ENCODE assay signal across 13 cellular contexts in the genomic region with DNA sequence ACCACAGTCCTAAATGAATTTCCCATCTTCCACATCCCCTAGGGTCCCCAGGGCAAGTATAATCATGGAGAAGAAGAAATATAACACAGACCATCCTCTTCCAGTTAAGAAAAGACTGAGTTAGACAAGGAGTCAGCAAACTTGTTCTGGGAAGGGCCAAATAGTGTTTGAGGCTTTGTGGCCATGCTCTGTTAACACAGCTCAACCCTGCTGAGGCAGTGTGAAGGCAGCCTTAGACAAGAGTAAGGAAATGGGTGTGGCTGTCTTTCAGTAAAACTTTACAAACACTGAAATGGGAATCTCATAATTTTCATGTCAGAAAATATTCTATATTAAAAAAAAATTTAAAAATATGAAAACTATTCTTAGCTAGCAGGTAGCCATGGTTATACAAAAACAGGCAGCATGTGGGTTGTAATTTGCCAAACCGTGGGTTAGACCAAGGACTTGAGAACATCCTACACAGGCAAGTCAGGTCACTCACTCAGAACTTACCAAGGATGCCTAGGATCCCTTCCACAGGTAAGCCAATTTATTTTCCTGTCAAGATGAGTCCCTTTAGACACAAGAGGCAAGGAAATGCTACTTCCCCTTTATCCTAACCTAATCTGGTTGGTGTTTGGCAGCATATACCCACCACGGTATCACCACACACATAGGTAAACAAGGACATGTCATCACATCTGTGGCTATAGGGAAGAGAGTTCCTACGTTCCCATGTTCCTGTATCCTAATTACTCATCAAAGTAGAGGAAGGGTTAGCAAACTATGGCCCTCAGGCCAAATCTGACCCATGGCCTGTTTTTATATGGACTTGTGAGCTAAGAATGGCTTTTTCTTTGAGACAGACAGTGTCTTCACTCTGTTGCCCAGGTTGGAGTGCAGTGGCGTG. TPM values are rescaled to one million over a fixed set of nuclear protein-coding genes. Genes with fewer than 3 reads are reported as not detected.
DNase-seq lines count a peak whose midpoint lies in the region; ATAC-seq and TF ChIP-seq lines count a peak whose summit lies in the region.
"Had no signal": no experiment of that assay in that cellular context is flagged by ENCODE, and none has a peak within 500 bp of the region (broad histone marks: within the 10 kb centered on the region; RNA-seq: fewer than 3 reads in every experiment).

No MANE protein-coding gene starts in this region.

- peaks cover 38% of the 10 kb centered on the region for H3K36me3 Mint-ChIP-seq in stimulated activated naive CD8-positive, alpha-beta T cell treated with anti-CD3 and anti-CD28 coated beads, Interleukin-15, Interleukin-2, amounts not matched to agents 100 ng/mL and 50 ng/mL, for 24 hours (ENCODE audit: low read depth)
- H3K36me3 Mint-ChIP-seq in activated B cell treated with CpG ODN at 0.5 μM for 24 hours (ENCODE audit: low read depth), result peaks cover 53% of the 10 kb centered on the region

- TF ChIP-seq CTCF in activated B cell treated with CpG ODN at 0.5 μM for 24 hours (IDR thresholded peaks at IDR 0.05), result no peak

- intact Hi-C loops in activated B cell treated with CpG ODN at 0.5 μM for 24 hours (cut with micrococcal nuclease), result no loop called here

- H3K9me3 Mint-ChIP-seq in stimulated activated naive CD8-positive, alpha-beta T cell treated with anti-CD3 and anti-CD28 coated beads, Interleukin-15, Interleukin-2, amounts not matched to agents 100 ng/mL and 50 ng/mL, for 24 hours, result no peaks in the 10 kb centered on the region
- H3K9me3 Mint-ChIP-seq in stimulated activated naive CD8-positive, alpha-beta T cell treated with anti-CD3 and anti-CD28 coated beads, Interleukin-15, amount 100 ng/mL, for 72 hours, result no peaks in the 10 kb centered on the region
- H3K9me3 Mint-ChIP-seq in activated B cell treated with CpG ODN at 0.5 μM for 24 hours, result no peaks in the 10 kb centered on the region
- H3K9me3 Mint-ChIP-seq: activated CD4-positive, alpha-beta T cell treated with anti-CD3 and anti-CD28 coated beads, Interleukin-2, amount 10 ng/mL, durations not matched to agents 7 days and 5 days had no signal

- H3K4me3 Mint-ChIP-seq in stimulated activated naive CD8-positive, alpha-beta T cell treated with anti-CD3 and anti-CD28 coated beads, Interleukin-15, Interleukin-2, amounts not matched to agents 100 ng/mL and 50 ng/mL, for 24 hours, result no peak overlapping the region
- no peak overlapping the region for H3K4me3 Mint-ChIP-seq in stimulated activated naive CD8-positive, alpha-beta T cell treated with anti-CD3 and anti-CD28 coated beads, Interleukin-15, amount 100 ng/mL, for 72 hours
- no peak overlapping the region for H3K4me3 Mint-ChIP-seq in activated B cell treated with CpG ODN at 0.5 μM for 24 hours
- H3K4me3 Mint-ChIP-seq: activated CD4-positive, alpha-beta T cell treated with anti-CD3 and anti-CD28 coated beads, Interleukin-2, amount 10 ng/mL, durations not matched to agents 7 days and 5 days had no signal

- CTCF ChIA-PET in activated B cell treated with CpG ODN at 0.5 μM for 24 hours (lab: Charles Lee), result no interaction called here

- POLR2A ChIA-PET in activated B cell treated with CpG ODN at 0.5 μM for 24 hours (lab: Charles Lee), result interaction anchor here (1.6 kb wide), 1 partner anchor 16 kb away, joined by 6 read pairs; no protein-coding TSS in a partner anchor

- ATAC-seq in stimulated activated naive CD8-positive, alpha-beta T cell treated with anti-CD3 and anti-CD28 coated beads, Interleukin-15, amount 100 ng/mL, for 72 hours, result no peak
- ATAC-seq in activated B cell treated with CpG ODN at 0.5 μM for 24 hours (ENCODE audit: low read depth) (peak; percentile 21), left lobe of liver (peak; percentile 14), HG03280 (IDR thresholded peaks at IDR 0.05; ENCODE audit: unreplicated experiment) (no peak)

- H3K27ac Mint-ChIP-seq in stimulated activated naive CD8-positive, alpha-beta T cell treated with anti-CD3 and anti-CD28 coated beads, Interleukin-15, Interleukin-2, amounts not matched to agents 100 ng/mL and 50 ng/mL, for 24 hours, result peak overlapping the region; percentile 30
- peak overlapping the region in 1 of 2 donors; percentile 33 for H3K27ac Mint-ChIP-seq in stimulated activated naive CD8-positive, alpha-beta T cell treated with anti-CD3 and anti-CD28 coated beads, Interleukin-15, amount 100 ng/mL, for 72 hours
- H3K27ac Mint-ChIP-seq in activated B cell treated with CpG ODN at 0.5 μM for 24 hours, result peak overlapping the region; percentile 10
- H3K27ac Mint-ChIP-seq: activated CD4-positive, alpha-beta T cell treated with anti-CD3 and anti-CD28 coated beads, Interleukin-2, amount 10 ng/mL, durations not matched to agents 7 days and 5 days had no signal

- no peak for DNase-seq in stimulated activated naive CD8-positive, alpha-beta T cell treated with anti-CD3 and anti-CD28 coated beads, Interleukin-15, amount 100 ng/mL, for 72 hours
- DNase-seq in activated B cell treated with CpG ODN at 0.5 μM for 24 hours (no peak), left lobe of liver (ENCODE audit: low spot score) (no peak), islet precursor cell (no peak), NCI-H2227 (lab: John Stamatoyannopoulos, UW; ENCODE audit: unreplicated experiment) (no peak), NCI-H1694 treated with DMSO at 0.1 percent for 48 hours (lab: John Stamatoyannopoulos, UW) (no peak)
- DNase-seq: activated CD4-positive, alpha-beta T cell treated with anti-CD3 and anti-CD28 coated beads, Interleukin-2, amount 10 ng/mL, durations not matched to agents 7 days and 5 days; adrenal gland; AML-193; NCI-H1930; NK-92 treated with Interleukin-12 subunit alpha and Interleukin-12 subunit beta, amount 100 ng/mL, for 24 hours had no signal

- H3K4me1 Mint-ChIP-seq in stimulated activated naive CD8-positive, alpha-beta T cell treated with anti-CD3 and anti-CD28 coated beads, Interleukin-15, Interleukin-2, amounts not matched to agents 100 ng/mL and 50 ng/mL, for 24 hours (ENCODE audit: low read depth), result peaks cover 28% of the 10 kb centered on the region
- peaks cover 13% of the 10 kb centered on the region for H3K4me1 Mint-ChIP-seq in stimulated activated naive CD8-positive, alpha-beta T cell treated with anti-CD3 and anti-CD28 coated beads, Interleukin-15, amount 100 ng/mL, for 72 hours
- peaks cover 10% of the 10 kb centered on the region for H3K4me1 Mint-ChIP-seq in activated B cell treated with CpG ODN at 0.5 μM for 24 hours

- H3K27me3 Mint-ChIP-seq in stimulated activated naive CD8-positive, alpha-beta T cell treated with anti-CD3 and anti-CD28 coated beads, Interleukin-15, Interleukin-2, amounts not matched to agents 100 ng/mL and 50 ng/mL, for 24 hours, result no peaks in the 10 kb centered on the region
- no peaks in the 10 kb centered on the region for H3K27me3 Mint-ChIP-seq in stimulated activated naive CD8-positive, alpha-beta T cell treated with anti-CD3 and anti-CD28 coated beads, Interleukin-15, amount 100 ng/mL, for 72 hours
- H3K27me3 Mint-ChIP-seq in activated B cell treated with CpG ODN at 0.5 μM for 24 hours, result no peaks in the 10 kb centered on the region
- H3K27me3 Mint-ChIP-seq: activated CD4-positive, alpha-beta T cell treated with anti-CD3 and anti-CD28 coated beads, Interleukin-2, amount 10 ng/mL, durations not matched to agents 7 days and 5 days had no signal

RNA-seq across cellular contexts. Expression of a gene that starts 31.9 kb away (rescaled TPM):
- 6.0 and 7.6 TPM in 2 replicates for total RNA-seq in activated B cell treated with CpG ODN at 0.5 μM for 24 hours
- 13.5 TPM for total RNA-seq in left lobe of liver

Comparison
In these comparisons a context has a peak if more than half of its experiments do, and no peak if none do; other contexts are left out.
1. ATAC-seq: peak in activated B cell treated with CpG ODN at 0.5 μM for 24 hours (single experiment) and left lobe of liver (single experiment); none in stimulated activated naive CD8-positive, alpha-beta T cell treated with anti-CD3 and anti-CD28 coated beads, Interleukin-15, amount 100 ng/mL, for 72 hours (single experiment) and HG03280 (single experiment).